ENCODE assay signal across 20 cellular contexts in genomic region chr15:94580186-94580585, GRCh38.
A peak's percentile ranks its signal among the peaks of the same experiment; 100 is the strongest.
DNase-seq lines count a peak whose midpoint lies in the region; ATAC-seq, FAIRE-seq and TF ChIP-seq lines count a peak whose summit lies in the region.
"Had no signal": no experiment of that assay in that cellular context is flagged by ENCODE, and none has a peak within 500 bp of the region (broad histone marks: within the 10 kb centered on the region; RNA-seq: fewer than 3 reads in every experiment).

No MANE protein-coding gene starts in this region.

- H3K4me2 ChIP-seq in SK-N-SH, result no peak overlapping the region
- H3K4me2 ChIP-seq: A549, BLaER1 had no signal

- POLR2A ChIA-PET in SK-N-SH (lab: Yijun Ruan, JAX), result no interaction called here

- H3K27ac ChIP-seq in SK-N-SH (ENCODE audit: low read depth in 2 of 2, low read length in 1 of 2), result no peak overlapping the region
- no peak overlapping the region for H3K27ac ChIP-seq in right lobe of liver
- no peak overlapping the region for H3K27ac ChIP-seq in small intestine (ENCODE audit: low read depth in 1 of 2, low read length in 1 of 2)
- H3K27ac ChIP-seq: 22Rv1, A549, BLaER1 had no signal

- no peak for FAIRE-seq in small intestine (lab: Jason Lieb, UNC)
- FAIRE-seq: A549, GM12892, GM18507 had no signal

- H3K4me1 ChIP-seq in SK-N-SH (ENCODE audit: control insufficient read depth in 1 of 2, insufficient read depth in 2 of 2, low read depth in 1 of 2, low read length in 1 of 2) (peaks cover 0 to 11% of the 10 kb centered on the region in 2 experiments; a peak in 1 of 4 replicates), BE2C (peaks cover 8% of the 10 kb centered on the region), right lobe of liver (no peaks in the 10 kb centered on the region), small intestine (ENCODE audit: control insufficient read depth in 2 of 2, insufficient read depth in 1 of 2, low read depth in 1 of 2, low read length in 1 of 2) (no peaks in the 10 kb centered on the region)
- H3K4me1 ChIP-seq: A549 had no signal

- H3K9me2 ChIP-seq in SK-N-SH, result no peaks in the 10 kb centered on the region

- H3K4me3 ChIP-seq in SK-N-SH (ENCODE audit: low read depth in 2 of 2, low read length in 1 of 2), result no peak overlapping the region
- no peak overlapping the region for H3K4me3 ChIP-seq in BE2C (ENCODE audit: low read depth, low read length)
- no peak overlapping the region for H3K4me3 ChIP-seq in right lobe of liver
- H3K4me3 ChIP-seq in small intestine (ENCODE audit: low read depth in 1 of 2, low read length in 2 of 2), result no peak overlapping the region
- H3K4me3 ChIP-seq: A549, BLaER1 had no signal

- H2AFZ ChIP-seq in SK-N-SH (ENCODE audit: low read depth), result no peak overlapping the region

- intact Hi-C loops in right lobe of liver (cut with DNase I), result no loop called here

- H3K36me3 ChIP-seq in SK-N-SH (replicated peaks in 1 of 2; ENCODE audit: control insufficient read depth in 1 of 2, insufficient read depth in 2 of 2, low read length in 1 of 2) (no peaks in the 10 kb centered on the region), BE2C (no peaks in the 10 kb centered on the region), right lobe of liver (no peaks in the 10 kb centered on the region), small intestine (ENCODE audit: control insufficient read depth in 2 of 2, insufficient read depth in 2 of 2, low read length in 2 of 2) (no peaks in the 10 kb centered on the region)
- H3K36me3 ChIP-seq: BLaER1 had no signal

- 0 out of 4 replicates have a peak, but pooled peaks of 1 of the 2 experiments have one; percentile 18 for TF ChIP-seq EP300 in SK-N-SH (IDR thresholded peaks at IDR 0.05; ENCODE audit: borderline replicate concordance in 1 of 2, low read depth in 1 of 2, low read length in 1 of 2)

- ATAC-seq in SK-N-SH treated with all-trans-retinoic acid at 6 μM for 48 hours, result no peak
- peak; percentile 47 to 73 (median 56) for ATAC-seq in right lobe of liver
- ATAC-seq in GM19455 (IDR thresholded peaks at IDR 0.05; ENCODE audit: unreplicated experiment), result no peak
- ATAC-seq: A549, HCT116 had no signal

- WGBS in SK-N-SH (ENCODE audit: low lambda C conversion rate), result 25% methylated on average over 7 of the region's 8 CpGs
- no CpG with 5 or more reads among the region's 8 CpGs for WGBS in right lobe of liver (ENCODE audit: insufficient coverage, low coverage, low lambda C conversion rate, missing lambda C conversion rate)
- 8 to 40% (median 36%) methylated on average over 8 of the region's 8 CpGs for WGBS in small intestine, 3 donors

- no peak for TF ChIP-seq POLR2A in right lobe of liver (IDR thresholded peaks at IDR 0.05)

- no peak for TF ChIP-seq RAD21 in SK-N-SH (IDR thresholded peaks at IDR 0.05; ENCODE audit: low read length)

- H3K9me3 ChIP-seq in SK-N-SH, result no peaks in the 10 kb centered on the region
- no peaks in the 10 kb centered on the region for H3K9me3 ChIP-seq in BE2C
- H3K9me3 ChIP-seq in right lobe of liver, result no peaks in the 10 kb centered on the region
- no peaks in the 10 kb centered on the region for H3K9me3 ChIP-seq in small intestine (ENCODE audit: control insufficient read depth, low read depth)
- H3K9me3 ChIP-seq: BLaER1 had no signal

- H3K9ac ChIP-seq in SK-N-SH, result no peak overlapping the region
- H3K9ac ChIP-seq: BLaER1 had no signal

- DNase-seq in SK-N-SH, result peak; percentile 27
- DNase-seq in BE2C, result peak; percentile 32
- DNase-seq in right lobe of liver, result peak in 2 of 3 donors; percentile 20 to 73
- DNase-seq in small intestine, result peak; percentile 3
- DNase-seq in activated CD4-positive, alpha-beta T cell treated with anti-CD3 and anti-CD28 coated beads, Interleukin-2, amount 50 U/mL, for 48 hours, result no peak
- DNase-seq: CD4-positive, alpha-beta memory T cell; DMS153; DMS79; GDM1; GOT3; H7; HFFc6 had no signal

- H3K79me2 ChIP-seq in SK-N-SH (ENCODE audit: insufficient read depth), result no peaks in the 10 kb centered on the region

- no peaks in the 10 kb centered on the region for H4K20me1 ChIP-seq in SK-N-SH (ENCODE audit: insufficient read depth)
- H4K20me1 ChIP-seq: BLaER1 had no signal

- CTCF ChIA-PET in SK-N-SH (lab: Yijun Ruan, JAX), result interaction anchor here (0.9 to 2.6 kb wide), 4 partner anchors 21 to 167 kb away, joined by 3 to 13 read pairs (median 4); no protein-coding TSS in a partner anchor

- H3F3A ChIP-seq in SK-N-SH (replicated peaks; ENCODE audit: insufficient read depth), result no peaks in the 10 kb centered on the region

- no peak for TF ChIP-seq CTCF in SK-N-SH (IDR thresholded peaks at IDR 0.05)
- no peak for TF ChIP-seq CTCF in BE2C (IDR thresholded peaks at IDR 0.05; ENCODE audit: low read depth, low read length)
- TF ChIP-seq CTCF in right lobe of liver (IDR thresholded peaks at IDR 0.05), result no peak

- H3K27me3 ChIP-seq in SK-N-SH (ENCODE audit: insufficient read depth), result no peaks in the 10 kb centered on the region
- H3K27me3 ChIP-seq in BE2C, result no peaks in the 10 kb centered on the region
- no peaks in the 10 kb centered on the region for H3K27me3 ChIP-seq in right lobe of liver
- H3K27me3 ChIP-seq in small intestine (ENCODE audit: control insufficient read depth in 2 of 2, insufficient read depth in 2 of 2, low read length in 2 of 2), result no peaks in the 10 kb centered on the region

TF ChIP-seq in SK-N-SH, 30 proteins besides CTCF, POLR2A, EP300 and RAD21:
- TF ChIP-seq FOSL2 (IDR thresholded peaks at IDR 0.05; ENCODE audit: borderline replicate concordance, low read depth), result no peak
- no peak for TF ChIP-seq JUND (IDR thresholded peaks at IDR 0.05)
- no peak for TF ChIP-seq POLR2AphosphoS5 (IDR thresholded peaks at IDR 0.05; ENCODE audit: low read depth, low read length)
- no peak for TF ChIP-seq MXI1 (IDR thresholded peaks at IDR 0.05; ENCODE audit: low read depth, low read length)
- no peak for TF ChIP-seq NRF1 (IDR thresholded peaks at IDR 0.05; ENCODE audit: low read depth, low read length)
- no peak for TF ChIP-seq FOXJ3 (CRISPR knock-in tag; IDR thresholded peaks at IDR 0.05)
- no peak for TF ChIP-seq NFIC (IDR thresholded peaks at IDR 0.05; ENCODE audit: borderline replicate concordance)
- TF ChIP-seq TEAD4 (IDR thresholded peaks at IDR 0.05; ENCODE audit: borderline replicate concordance, insufficient read depth), result no peak
- no peak for TF ChIP-seq SMC3 (IDR thresholded peaks at IDR 0.05; ENCODE audit: low read depth, low read length)
- TF ChIP-seq GABPA (IDR thresholded peaks at IDR 0.05; ENCODE audit: low read depth), result no peak
- no peak for TF ChIP-seq CHD2 (IDR thresholded peaks at IDR 0.05; ENCODE audit: low read length, partially characterized antibody)

TF ChIP-seq in SK-N-SH treated with all-trans-retinoic acid at 6 μM for 48 hours, 23 proteins besides CTCF, POLR2A, EP300 and RAD21 (continues in another document):
- no peak for TF ChIP-seq ZNF565 (CRISPR knock-in tag; conservative IDR thresholded peaks at IDR 0.05; ENCODE audit: low read depth)
- no peak for TF ChIP-seq ZC3H10 (CRISPR knock-in tag; IDR thresholded peaks at IDR 0.05)
- no peak for TF ChIP-seq TCF4 (CRISPR knock-in tag; IDR thresholded peaks at IDR 0.05; ENCODE audit: borderline replicate concordance)
- no peak for TF ChIP-seq ESRRG (CRISPR knock-in tag; IDR thresholded peaks at IDR 0.05)
- no peak for TF ChIP-seq TSHZ2 (CRISPR knock-in tag; IDR thresholded peaks at IDR 0.05)
- TF ChIP-seq RARB (CRISPR knock-in tag; IDR thresholded peaks at IDR 0.05), result no peak
- TF ChIP-seq ZFP3 (CRISPR knock-in tag; IDR thresholded peaks at IDR 0.05), result no peak
- TF ChIP-seq TOX (CRISPR knock-in tag; IDR thresholded peaks at IDR 0.05; ENCODE audit: borderline replicate concordance), result no peak
- no peak for TF ChIP-seq CSRNP3 (CRISPR knock-in tag; IDR thresholded peaks at IDR 0.05)
- TF ChIP-seq GLIS3 (CRISPR knock-in tag; IDR thresholded peaks at IDR 0.05), result no peak
- no peak for TF ChIP-seq SNAI2 (CRISPR knock-in tag; IDR thresholded peaks at IDR 0.05)
- TF ChIP-seq ZNF70 (CRISPR knock-in tag; IDR thresholded peaks at IDR 0.05), result no peak

Comparison
In these comparisons a context has a peak if more than half of its experiments do, and no peak if none do; other contexts are left out.
1. DNase-seq: peak in SK-N-SH (single experiment), BE2C (single experiment), right lobe of liver (2 of 3) and small intestine (single experiment); none in activated CD4-positive, alpha-beta T cell treated with anti-CD3 and anti-CD28 coated beads, Interleukin-2, amount 50 U/mL, for 48 hours (0 of 2).
2. ATAC-seq: peak in right lobe of liver (4 of 4); none in SK-N-SH treated with all-trans-retinoic acid at 6 μM for 48 hours (single experiment) and GM19455 (single experiment).